Comparison of ENCODE assay signal across 20 cellular contexts in genomic region chr1:157504646-157505045, GRCh38. TPM values are rescaled to one million over a fixed set of nuclear protein-coding genes. Genes with fewer than 3 reads are reported as not detected.
"Had no signal": no experiment of that assay in that cellular context is flagged by ENCODE, and none has a peak within 500 bp of the region (broad histone marks: within the 10 kb centered on the region; RNA-seq: fewer than 3 reads in every experiment).

No MANE protein-coding gene starts in this region.

- H3K9me3 Mint-ChIP-seq: activated B cell treated with CpG ODN at 0.5 μM for 24 hours; activated CD4-positive, alpha-beta memory T cell treated with anti-CD3 and anti-CD28 coated beads, Interleukin-2, amount 10 ng/mL, durations not matched to agents 7 days and 5 days; activated naive CD8-positive, alpha-beta T cell treated with anti-CD3 and anti-CD28 coated beads for 36 hours; natural killer cell had no signal

- H3K9me3 ChIP-seq: esophagus squamous epithelium, lower lobe of right lung, neutrophil, spleen, tibial artery had no signal

- H3K4me3 Mint-ChIP-seq: activated CD4-positive, alpha-beta memory T cell treated with anti-CD3 and anti-CD28 coated beads, Interleukin-2, amount 10 ng/mL, durations not matched to agents 7 days and 5 days; activated CD8-positive, alpha-beta memory T cell treated with anti-CD3 and anti-CD28 coated beads, Interleukin-2, amount 10 ng/mL, durations not matched to agents 7 days and 5 days; activated naive CD8-positive, alpha-beta T cell treated with anti-CD3 and anti-CD28 coated beads for 36 hours; natural killer cell had no signal

- H3K36me3 ChIP-seq: cardiac muscle cell, esophagus squamous epithelium, lower lobe of right lung, neutrophil, spleen, tibial artery had no signal

- DNase-seq: activated B cell treated with CpG ODN at 0.5 μM for 24 hours; activated CD4-positive, alpha-beta memory T cell treated with anti-CD3 and anti-CD28 coated beads, Interleukin-2, amount 10 ng/mL, durations not matched to agents 7 days and 5 days; activated CD4-positive, alpha-beta T cell treated with anti-CD3 and anti-CD28 coated beads for 48 hours; activated CD8-positive, alpha-beta memory T cell treated with anti-CD3 and anti-CD28 coated beads, Interleukin-2, amount 10 ng/mL, durations not matched to agents 7 days and 5 days; activated naive CD4-positive, alpha-beta T cell; activated naive CD8-positive, alpha-beta T cell treated with anti-CD3 and anti-CD28 coated beads for 36 hours; amniotic stem cell; dermis blood vessel endothelial cell; effector memory CD4-positive, alpha-beta T cell; esophagus squamous epithelium; left colon; lower lobe of right lung; natural killer cell; spleen; stimulated activated naive CD4-positive, alpha-beta T cell treated with Interleukin-2 at 50 U/mL for 16 hours; T-helper 2 cell; tibial artery had no signal

- H3K4me1 ChIP-seq: esophagus squamous epithelium, parathyroid adenoma, tibial artery had no signal

- H3K27me3 Mint-ChIP-seq: activated B cell treated with CpG ODN at 0.5 μM for 24 hours had no signal

- H3K27ac ChIP-seq: cardiac muscle cell, esophagus squamous epithelium, lower lobe of right lung, neutrophil, parathyroid adenoma, spleen, tibial artery had no signal

- H3K79me2 ChIP-seq: parathyroid adenoma had no signal

- H3K36me3 Mint-ChIP-seq: activated CD8-positive, alpha-beta memory T cell treated with anti-CD3 and anti-CD28 coated beads, Interleukin-2, amount 10 ng/mL, durations not matched to agents 7 days and 5 days; activated naive CD8-positive, alpha-beta T cell treated with anti-CD3 and anti-CD28 coated beads for 36 hours; natural killer cell had no signal

- H3K9ac ChIP-seq: parathyroid adenoma had no signal

- H2AFZ ChIP-seq: parathyroid adenoma had no signal

- H3K4me1 Mint-ChIP-seq: activated CD4-positive, alpha-beta memory T cell treated with anti-CD3 and anti-CD28 coated beads, Interleukin-2, amount 10 ng/mL, durations not matched to agents 7 days and 5 days; activated CD8-positive, alpha-beta memory T cell treated with anti-CD3 and anti-CD28 coated beads, Interleukin-2, amount 10 ng/mL, durations not matched to agents 7 days and 5 days; activated naive CD8-positive, alpha-beta T cell treated with anti-CD3 and anti-CD28 coated beads for 36 hours; natural killer cell had no signal

- ATAC-seq: activated CD8-positive, alpha-beta memory T cell treated with anti-CD3 and anti-CD28 coated beads, Interleukin-2, amount 10 ng/mL, durations not matched to agents 7 days and 5 days had no signal

- H3K27me3 ChIP-seq: cardiac muscle cell, esophagus squamous epithelium had no signal

- H3K27ac Mint-ChIP-seq: activated CD4-positive, alpha-beta memory T cell treated with anti-CD3 and anti-CD28 coated beads, Interleukin-2, amount 10 ng/mL, durations not matched to agents 7 days and 5 days; activated CD8-positive, alpha-beta memory T cell treated with anti-CD3 and anti-CD28 coated beads, Interleukin-2, amount 10 ng/mL, durations not matched to agents 7 days and 5 days; activated naive CD8-positive, alpha-beta T cell treated with anti-CD3 and anti-CD28 coated beads for 36 hours; natural killer cell had no signal

- H3K4me3 ChIP-seq: cardiac muscle cell, esophagus squamous epithelium, lower lobe of right lung, tibial artery had no signal

RNA-seq across cellular contexts. Expression of gene FCRL5, which starts 47.7 kb away (rescaled TPM):
- total RNA-seq: activated CD4-positive, alpha-beta memory T cell treated with anti-CD3 and anti-CD28 coated beads, Interleukin-2, amount 10 ng/mL, durations not matched to agents 7 days and 5 days; activated CD8-positive, alpha-beta memory T cell treated with anti-CD3 and anti-CD28 coated beads, Interleukin-2, amount 10 ng/mL, durations not matched to agents 7 days and 5 days; cardiac muscle cell; dermis blood vessel endothelial cell had no signal
- polyA plus RNA-seq: cardiac muscle cell had no signal
